12 cellular contexts compared by ENCODE assay signal in genomic region chr11:95977534-95978174, GRCh38. TPM values are rescaled to one million over a fixed set of nuclear protein-coding genes. Genes with fewer than 3 reads are reported as not detected.
DNase-seq lines count a peak whose midpoint lies in the region; ATAC-seq lines count a peak whose summit lies in the region.
"Had no signal": no experiment of that assay in that cellular context is flagged by ENCODE, and none has a peak within 500 bp of the region (broad histone marks: within the 10 kb centered on the region; RNA-seq: fewer than 3 reads in every experiment).

No MANE protein-coding gene starts in this region.

- no peaks in the 10 kb centered on the region for H3K27me3 Mint-ChIP-seq in activated naive CD8-positive, alpha-beta T cell treated with anti-CD3 and anti-CD28 coated beads, Interleukin-2, amount 50 U/mL, for 24 hours
- H3K27me3 Mint-ChIP-seq: stimulated activated naive CD8-positive, alpha-beta T cell treated with anti-CD3 and anti-CD28 coated beads, Interleukin-15, amount 100 ng/mL, for 72 hours had no signal

- H3K36me3 Mint-ChIP-seq in activated naive CD8-positive, alpha-beta T cell treated with anti-CD3 and anti-CD28 coated beads, Interleukin-2, amount 50 U/mL, for 24 hours (ENCODE audit: low read depth) = peaks cover 39% of the 10 kb centered on the region

- no peak for ATAC-seq in HG03457 (IDR thresholded peaks at IDR 0.05; ENCODE audit: unreplicated experiment)
- no peak for ATAC-seq in activated naive CD8-positive, alpha-beta T cell treated with anti-CD3 and anti-CD28 coated beads, Interleukin-2, amount 50 U/mL, for 24 hours
- ATAC-seq: stimulated activated naive CD8-positive, alpha-beta T cell treated with anti-CD3 and anti-CD28 coated beads, Interleukin-15, amount 100 ng/mL, for 72 hours had no signal

- no peak overlapping the region for H3K4me3 Mint-ChIP-seq in activated naive CD8-positive, alpha-beta T cell treated with anti-CD3 and anti-CD28 coated beads, Interleukin-2, amount 50 U/mL, for 24 hours
- H3K4me3 Mint-ChIP-seq: neural crest cell; stimulated activated naive CD8-positive, alpha-beta T cell treated with anti-CD3 and anti-CD28 coated beads, Interleukin-15, amount 100 ng/mL, for 72 hours had no signal

- no peaks in the 10 kb centered on the region for H3K9me3 Mint-ChIP-seq in activated naive CD8-positive, alpha-beta T cell treated with anti-CD3 and anti-CD28 coated beads, Interleukin-2, amount 50 U/mL, for 24 hours
- H3K9me3 Mint-ChIP-seq: neural crest cell; stimulated activated naive CD8-positive, alpha-beta T cell treated with anti-CD3 and anti-CD28 coated beads, Interleukin-15, amount 100 ng/mL, for 72 hours had no signal

- H3K27ac Mint-ChIP-seq in activated naive CD8-positive, alpha-beta T cell treated with anti-CD3 and anti-CD28 coated beads, Interleukin-2, amount 50 U/mL, for 24 hours = no peak overlapping the region
- H3K27ac Mint-ChIP-seq: stimulated activated naive CD8-positive, alpha-beta T cell treated with anti-CD3 and anti-CD28 coated beads, Interleukin-15, amount 100 ng/mL, for 72 hours had no signal

- peak; percentile 57 for DNase-seq in A172 (ENCODE audit: low spot score)
- DNase-seq in HPDE6-E6E7 (ENCODE audit: extremely low spot score) = peak; percentile 1
- DNase-seq in amniotic epithelial cell (ENCODE audit: low read depth) = peak; percentile 87
- peak; percentile 91 for DNase-seq in foreskin melanocyte
- DNase-seq in activated naive CD8-positive, alpha-beta T cell treated with anti-CD3 and anti-CD28 coated beads, Interleukin-2, amount 50 U/mL, for 24 hours = no peak
- DNase-seq in NCI-H1048 (lab: John Stamatoyannopoulos, UW) = no peak
- no peak for DNase-seq in NK-92 (lab: John Stamatoyannopoulos, UW; ENCODE audit: unreplicated experiment)
- DNase-seq: activated gamma-delta T cell; stimulated activated naive CD8-positive, alpha-beta T cell treated with anti-CD3 and anti-CD28 coated beads, Interleukin-15, amount 100 ng/mL, for 72 hours; WERI-Rb-1 had no signal

- H3K4me1 Mint-ChIP-seq in activated naive CD8-positive, alpha-beta T cell treated with anti-CD3 and anti-CD28 coated beads, Interleukin-2, amount 50 U/mL, for 24 hours = no peaks in the 10 kb centered on the region
- H3K4me1 Mint-ChIP-seq: stimulated activated naive CD8-positive, alpha-beta T cell treated with anti-CD3 and anti-CD28 coated beads, Interleukin-15, amount 100 ng/mL, for 72 hours had no signal

RNA-seq across cellular contexts. Expression of gene MTMR2, which starts 53.7 kb away (rescaled TPM):
- total RNA-seq in A172 (2014; rRNA removed; shearing (Covaris generic)) = 18.1 and 21.8 TPM in 2 replicates

Comparison
In these comparisons a context has a peak if more than half of its experiments do, and no peak if none do; other contexts are left out.
1. DNase-seq: peak in A172 (single experiment), HPDE6-E6E7 (single experiment), amniotic epithelial cell (single experiment) and foreskin melanocyte (single experiment); none in activated naive CD8-positive, alpha-beta T cell treated with anti-CD3 and anti-CD28 coated beads, Interleukin-2, amount 50 U/mL, for 24 hours (single experiment), NCI-H1048 (single experiment) and NK-92 (single experiment).